In the genomic region with DNA sequence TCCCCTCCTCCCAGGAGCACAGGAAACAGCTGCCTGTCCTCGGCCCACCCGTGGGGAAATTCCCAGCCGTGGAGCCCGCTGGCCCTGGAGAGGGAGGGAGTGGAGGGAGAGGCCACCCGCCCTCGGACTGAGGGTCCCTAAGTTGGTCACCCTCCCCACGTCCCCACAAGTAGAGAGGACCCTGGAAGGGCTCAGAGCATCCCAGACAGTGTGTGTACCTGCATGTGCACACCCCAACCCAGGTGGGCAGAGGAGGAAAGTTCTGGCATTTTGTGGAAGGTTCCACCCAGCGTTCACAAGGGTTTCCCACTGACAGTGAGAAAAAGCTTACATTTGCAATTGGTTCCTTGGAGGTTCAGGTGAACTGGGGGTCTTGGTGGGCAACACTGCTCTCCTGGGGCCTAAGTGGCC, we compare ENCODE assay signal across 2 cellular contexts.
TF ChIP-seq lines count a peak whose summit lies in the region.

No MANE protein-coding gene starts in this region.

TF ChIP-seq in HEK293, 187 proteins besides CTCF, POLR2A, EP300 and RAD21:
- no peak for TF ChIP-seq ZNF514 (tag by site-specific recombination; IDR thresholded peaks at IDR 0.05)
- TF ChIP-seq ZFHX2 (tag by site-specific recombination; conservative IDR thresholded peaks at IDR 0.05), result no peak
- no peak for TF ChIP-seq ZNF76 (tag by site-specific recombination; IDR thresholded peaks at IDR 0.05; ENCODE audit: borderline replicate concordance, low read depth)
- no peak for TF ChIP-seq ZNF843 (tag by site-specific recombination; IDR thresholded peaks at IDR 0.05)
- TF ChIP-seq ZNF121 (tag by site-specific recombination; IDR thresholded peaks at IDR 0.05), result no peak
- TF ChIP-seq KLF8 (tag by site-specific recombination; IDR thresholded peaks at IDR 0.05), result 0 out of 2 replicates have a peak, but pooled peaks have one; percentile 9
- TF ChIP-seq, protein P1, sequence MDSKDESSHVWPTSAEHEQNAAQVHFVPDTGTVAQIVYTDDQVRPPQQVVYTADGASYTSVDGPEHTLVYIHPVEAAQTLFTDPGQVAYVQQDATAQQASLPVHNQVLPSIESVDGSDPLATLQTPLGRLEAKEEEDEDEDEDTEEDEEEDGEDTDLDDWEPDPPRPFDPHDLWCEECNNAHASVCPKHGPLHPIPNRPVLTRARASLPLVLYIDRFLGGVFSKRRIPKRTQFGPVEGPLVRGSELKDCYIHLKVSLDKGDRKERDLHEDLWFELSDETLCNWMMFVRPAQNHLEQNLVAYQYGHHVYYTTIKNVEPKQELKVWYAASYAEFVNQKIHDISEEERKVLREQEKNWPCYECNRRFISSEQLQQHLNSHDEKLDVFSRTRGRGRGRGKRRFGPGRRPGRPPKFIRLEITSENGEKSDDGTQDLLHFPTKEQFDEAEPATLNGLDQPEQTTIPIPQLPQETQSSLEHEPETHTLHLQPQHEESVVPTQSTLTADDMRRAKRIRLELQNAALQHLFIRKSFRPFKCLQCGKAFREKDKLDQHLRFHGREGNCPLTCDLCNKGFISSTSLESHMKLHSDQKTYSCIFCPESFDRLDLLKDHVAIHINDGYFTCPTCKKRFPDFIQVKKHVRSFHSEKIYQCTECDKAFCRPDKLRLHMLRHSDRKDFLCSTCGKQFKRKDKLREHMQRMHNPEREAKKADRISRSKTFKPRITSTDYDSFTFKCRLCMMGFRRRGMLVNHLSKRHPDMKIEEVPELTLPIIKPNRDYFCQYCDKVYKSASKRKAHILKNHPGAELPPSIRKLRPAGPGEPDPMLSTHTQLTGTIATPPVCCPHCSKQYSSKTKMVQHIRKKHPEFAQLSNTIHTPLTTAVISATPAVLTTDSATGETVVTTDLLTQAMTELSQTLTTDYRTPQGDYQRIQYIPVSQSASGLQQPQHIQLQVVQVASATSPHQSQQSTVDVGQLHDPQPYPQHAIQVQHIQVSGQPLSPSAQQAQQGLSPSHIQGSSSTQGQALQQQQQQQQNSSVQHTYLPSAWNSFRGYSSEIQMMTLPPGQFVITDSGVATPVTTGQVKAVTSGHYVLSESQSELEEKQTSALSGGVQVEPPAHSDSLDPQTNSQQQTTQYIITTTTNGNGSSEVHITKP (tag by site-specific recombination; IDR thresholded peaks at IDR 0.05), result peak; percentile 72
- TF ChIP-seq ZNF155 (tag by site-specific recombination; IDR thresholded peaks at IDR 0.05), result no peak
- no peak for TF ChIP-seq GLI4 (tag by site-specific recombination; IDR thresholded peaks at IDR 0.05)

TF ChIP-seq in SK-N-SH, 30 proteins besides CTCF, POLR2A, EP300 and RAD21:
- TF ChIP-seq, protein P2, sequence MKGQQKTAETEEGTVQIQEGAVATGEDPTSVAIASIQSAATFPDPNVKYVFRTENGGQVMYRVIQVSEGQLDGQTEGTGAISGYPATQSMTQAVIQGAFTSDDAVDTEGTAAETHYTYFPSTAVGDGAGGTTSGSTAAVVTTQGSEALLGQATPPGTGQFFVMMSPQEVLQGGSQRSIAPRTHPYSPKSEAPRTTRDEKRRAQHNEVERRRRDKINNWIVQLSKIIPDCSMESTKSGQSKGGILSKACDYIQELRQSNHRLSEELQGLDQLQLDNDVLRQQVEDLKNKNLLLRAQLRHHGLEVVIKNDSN (IDR thresholded peaks at IDR 0.05; ENCODE audit: borderline replicate concordance, low read depth), result no peak
- TF ChIP-seq FOXJ3 (CRISPR knock-in tag; IDR thresholded peaks at IDR 0.05) (no peak), TEAD4 (IDR thresholded peaks at IDR 0.05; ENCODE audit: borderline replicate concordance, insufficient read depth) (no peak), FOSL2 (IDR thresholded peaks at IDR 0.05; ENCODE audit: borderline replicate concordance, low read depth) (no peak), ELF1 (IDR thresholded peaks at IDR 0.05) (no peak), JUND (IDR thresholded peaks at IDR 0.05) (no peak), NFIC (IDR thresholded peaks at IDR 0.05; ENCODE audit: borderline replicate concordance) (no peak)
- TF ChIP-seq, protein P3, sequence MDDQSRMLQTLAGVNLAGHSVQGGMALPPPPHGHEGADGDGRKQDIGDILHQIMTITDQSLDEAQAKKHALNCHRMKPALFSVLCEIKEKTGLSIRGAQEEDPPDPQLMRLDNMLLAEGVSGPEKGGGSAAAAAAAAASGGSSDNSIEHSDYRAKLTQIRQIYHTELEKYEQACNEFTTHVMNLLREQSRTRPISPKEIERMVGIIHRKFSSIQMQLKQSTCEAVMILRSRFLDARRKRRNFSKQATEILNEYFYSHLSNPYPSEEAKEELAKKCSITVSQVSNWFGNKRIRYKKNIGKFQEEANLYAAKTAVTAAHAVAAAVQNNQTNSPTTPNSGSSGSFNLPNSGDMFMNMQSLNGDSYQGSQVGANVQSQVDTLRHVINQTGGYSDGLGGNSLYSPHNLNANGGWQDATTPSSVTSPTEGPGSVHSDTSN (IDR thresholded peaks at IDR 0.05), result no peak
- TF ChIP-seq, protein P4, sequence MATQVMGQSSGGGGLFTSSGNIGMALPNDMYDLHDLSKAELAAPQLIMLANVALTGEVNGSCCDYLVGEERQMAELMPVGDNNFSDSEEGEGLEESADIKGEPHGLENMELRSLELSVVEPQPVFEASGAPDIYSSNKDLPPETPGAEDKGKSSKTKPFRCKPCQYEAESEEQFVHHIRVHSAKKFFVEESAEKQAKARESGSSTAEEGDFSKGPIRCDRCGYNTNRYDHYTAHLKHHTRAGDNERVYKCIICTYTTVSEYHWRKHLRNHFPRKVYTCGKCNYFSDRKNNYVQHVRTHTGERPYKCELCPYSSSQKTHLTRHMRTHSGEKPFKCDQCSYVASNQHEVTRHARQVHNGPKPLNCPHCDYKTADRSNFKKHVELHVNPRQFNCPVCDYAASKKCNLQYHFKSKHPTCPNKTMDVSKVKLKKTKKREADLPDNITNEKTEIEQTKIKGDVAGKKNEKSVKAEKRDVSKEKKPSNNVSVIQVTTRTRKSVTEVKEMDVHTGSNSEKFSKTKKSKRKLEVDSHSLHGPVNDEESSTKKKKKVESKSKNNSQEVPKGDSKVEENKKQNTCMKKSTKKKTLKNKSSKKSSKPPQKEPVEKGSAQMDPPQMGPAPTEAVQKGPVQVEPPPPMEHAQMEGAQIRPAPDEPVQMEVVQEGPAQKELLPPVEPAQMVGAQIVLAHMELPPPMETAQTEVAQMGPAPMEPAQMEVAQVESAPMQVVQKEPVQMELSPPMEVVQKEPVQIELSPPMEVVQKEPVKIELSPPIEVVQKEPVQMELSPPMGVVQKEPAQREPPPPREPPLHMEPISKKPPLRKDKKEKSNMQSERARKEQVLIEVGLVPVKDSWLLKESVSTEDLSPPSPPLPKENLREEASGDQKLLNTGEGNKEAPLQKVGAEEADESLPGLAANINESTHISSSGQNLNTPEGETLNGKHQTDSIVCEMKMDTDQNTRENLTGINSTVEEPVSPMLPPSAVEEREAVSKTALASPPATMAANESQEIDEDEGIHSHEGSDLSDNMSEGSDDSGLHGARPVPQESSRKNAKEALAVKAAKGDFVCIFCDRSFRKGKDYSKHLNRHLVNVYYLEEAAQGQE (IDR thresholded peaks at IDR 0.05; ENCODE audit: low read depth, low read length), result no peak
